28 cellular contexts compared by ENCODE assay signal in the genomic region with DNA sequence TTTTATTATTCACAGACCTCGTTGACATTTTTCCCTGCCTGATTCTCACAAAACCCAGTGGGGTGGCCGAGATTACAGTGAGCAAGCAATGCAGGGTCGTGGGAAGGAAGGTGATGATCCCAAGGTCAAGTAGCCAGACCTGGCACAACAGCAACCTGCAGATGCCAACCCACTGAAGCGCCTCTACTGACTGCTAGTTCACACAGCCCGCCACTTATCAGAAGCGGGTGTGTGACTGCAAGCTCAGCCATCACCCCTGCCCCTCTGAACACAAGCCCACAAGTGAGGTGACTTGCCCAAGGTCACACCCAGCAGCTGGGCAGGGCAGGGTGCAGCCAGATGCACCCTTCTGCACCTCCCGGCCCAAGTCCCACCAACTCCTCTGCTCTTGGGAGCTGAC. TPM values are rescaled to one million over a fixed set of nuclear protein-coding genes. Genes with fewer than 3 reads are reported as not detected.
DNase-seq lines count a peak whose midpoint lies in the region; ATAC-seq and TF ChIP-seq lines count a peak whose summit lies in the region.
"Had no signal": no experiment of that assay in that cellular context is flagged by ENCODE, and none has a peak within 500 bp of the region (broad histone marks: within the 10 kb centered on the region; RNA-seq: fewer than 3 reads in every experiment).

No MANE protein-coding gene starts in this region.

- H3K4ac ChIP-seq in mesenchymal stem cell (ENCODE audit: low read depth in 1 of 2, low read length in 2 of 2): no peak overlapping the region

- DNase-seq in left ventricle myocardium inferior (no peak), cardiac septum (ENCODE audit: low spot score) (no peak), mesenchymal stem cell (no peak), CD14-positive monocyte (ENCODE audit: low spot score) (no peak), NCI-H2107 (lab: John Stamatoyannopoulos, UW) (no peak)
- DNase-seq in stimulated activated naive B cell treated with anti-CD40 and anti-IgM and Interleukin-4, amounts not matched to agents 10 μg/mL and 1 μg/mL and 100 μg/mL, for 72 hours: no peak
- DNase-seq: activated CD4-positive, alpha-beta T cell treated with anti-CD3 and anti-CD28 coated beads, Interleukin-2, amount 50 U/mL, for 1 hour; DMS79 treated with DMSO at 0.1 percent for 48 hours; effector CD4-positive, alpha-beta T cell; GOT3; natural killer cell; NCI-H1092; NCI-H1930; NCI-H2227 treated with DMSO at 0.1 percent for 48 hours; stimulated activated CD4-positive, alpha-beta T cell treated with anti-CD3 and anti-CD28 coated beads, Interleukin-1b, Interleukin-23, amount 100 ng/mL, for 48 hours; uterus had no signal

- no peak overlapping the region for H4K91ac ChIP-seq in mesenchymal stem cell (ENCODE audit: low read length)

- H3K36me3 Mint-ChIP-seq in activated T-helper 17 cell treated with anti-CD3 and anti-CD28 coated beads, Interleukin-2, amount 50 U/mL, for 72 hours (ENCODE audit: low read depth): peaks cover 20% of the 10 kb centered on the region
- H3K36me3 Mint-ChIP-seq in stimulated activated naive B cell treated with anti-CD40 and anti-IgM and Interleukin-4, amounts not matched to agents 10 μg/mL and 1 μg/mL and 100 μg/mL, for 72 hours: peaks cover 23 to 38% of the 10 kb centered on the region in 2 donors
- H3K36me3 Mint-ChIP-seq in CD14-positive monocyte: peaks cover 15 to 33% of the 10 kb centered on the region in 2 donors
- H3K36me3 Mint-ChIP-seq: natural killer cell had no signal

- no peak overlapping the region for H3K4me2 ChIP-seq in mesenchymal stem cell (ENCODE audit: low read length, poor library complexity, severe bottlenecking)

- H3K27ac Mint-ChIP-seq in activated T-helper 17 cell treated with anti-CD3 and anti-CD28 coated beads, Interleukin-2, amount 50 U/mL, for 72 hours: peak overlapping the region; percentile 54
- peak overlapping the region; percentile 4 for H3K27ac Mint-ChIP-seq in stimulated activated naive B cell treated with anti-CD40 and anti-IgM and Interleukin-4, amounts not matched to agents 10 μg/mL and 1 μg/mL and 100 μg/mL, for 72 hours
- H3K27ac Mint-ChIP-seq in CD14-positive monocyte: peak overlapping the region in 1 of 7 donors; percentile 33
- H3K27ac Mint-ChIP-seq: natural killer cell had no signal

- no peak for ATAC-seq in activated T-helper 17 cell treated with anti-CD3 and anti-CD28 coated beads, Interleukin-2, amount 50 U/mL, for 72 hours (replicated peaks)
- ATAC-seq in stimulated activated naive B cell treated with anti-CD40 and anti-IgM and Interleukin-4, amounts not matched to agents 10 μg/mL and 1 μg/mL and 100 μg/mL, for 72 hours (replicated peaks): no peak
- ATAC-seq in HG03439 (IDR thresholded peaks at IDR 0.05; ENCODE audit: unreplicated experiment): no peak
- ATAC-seq: natural killer cell had no signal

- peak overlapping the region in 1 of 2 experiments; percentile 18 for H3K14ac ChIP-seq in mesenchymal stem cell (ENCODE audit: low read length in 2 of 2)

- H3K27ac ChIP-seq in left ventricle myocardium inferior (replicated peaks): peak overlapping the region; percentile 40
- no peak overlapping the region for H3K27ac ChIP-seq in mesenchymal stem cell (ENCODE audit: low read length, poor library complexity, severe bottlenecking)
- H3K27ac ChIP-seq: heart left ventricle, prostate gland, skin epidermis, uterus, VCaP had no signal

- intact Hi-C loops in left ventricle myocardium inferior (cut with micrococcal nuclease) (no loop called here), cardiac septum (cut with DNase I) (no loop called here), CD14-positive monocyte (cut with micrococcal nuclease) (no loop called here)

- H3K4me3 ChIP-seq in left ventricle myocardium inferior (no peak overlapping the region), mesenchymal stem cell (ENCODE audit: insufficient read depth in 1 of 2, low read depth in 1 of 2, low read length in 2 of 2) (no peak overlapping the region)
- H3K4me3 ChIP-seq: adrenal gland, heart left ventricle, prostate gland, skin epidermis, uterus had no signal

- H4K8ac ChIP-seq in mesenchymal stem cell (ENCODE audit: low read length): no peak overlapping the region

- H3K36me3 ChIP-seq in left ventricle myocardium inferior (peaks cover 12% of the 10 kb centered on the region), mesenchymal stem cell (ENCODE audit: control insufficient read depth in 1 of 2, insufficient read depth in 2 of 2, low read depth in 1 of 2, low read length in 2 of 2) (peaks cover 7 to 13% of the 10 kb centered on the region in 2 experiments)
- H3K36me3 ChIP-seq: uterus had no signal

- TF ChIP-seq CTCF in left ventricle myocardium inferior (IDR thresholded peaks at IDR 0.05; ENCODE audit: borderline replicate concordance): no peak
- no peak for TF ChIP-seq CTCF in CD14-positive monocyte (IDR thresholded peaks at IDR 0.05)

- H2BK5ac ChIP-seq in mesenchymal stem cell (ENCODE audit: low read depth, low read length, poor library complexity, severe bottlenecking): no peak overlapping the region

- H3K4me3 Mint-ChIP-seq in activated T-helper 17 cell treated with anti-CD3 and anti-CD28 coated beads, Interleukin-2, amount 50 U/mL, for 72 hours: no peak overlapping the region
- H3K4me3 Mint-ChIP-seq in stimulated activated naive B cell treated with anti-CD40 and anti-IgM and Interleukin-4, amounts not matched to agents 10 μg/mL and 1 μg/mL and 100 μg/mL, for 72 hours: no peak overlapping the region
- H3K4me3 Mint-ChIP-seq in CD14-positive monocyte: no peak overlapping the region
- H3K4me3 Mint-ChIP-seq: mesothelial cell of epicardium, natural killer cell had no signal

- no peaks in the 10 kb centered on the region for H3K27me3 Mint-ChIP-seq in activated T-helper 17 cell treated with anti-CD3 and anti-CD28 coated beads, Interleukin-2, amount 50 U/mL, for 72 hours
- H3K27me3 Mint-ChIP-seq in stimulated activated naive B cell treated with anti-CD40 and anti-IgM and Interleukin-4, amounts not matched to agents 10 μg/mL and 1 μg/mL and 100 μg/mL, for 72 hours: no peaks in the 10 kb centered on the region
- no peaks in the 10 kb centered on the region for H3K27me3 Mint-ChIP-seq in CD14-positive monocyte (ENCODE audit: low read depth in 3 of 3)

- H2BK12ac ChIP-seq in mesenchymal stem cell (ENCODE audit: low read length in 2 of 2): peak overlapping the region; percentile 50 to 63

- no peak overlapping the region for H2BK120ac ChIP-seq in mesenchymal stem cell (ENCODE audit: low read depth, low read length)

- H3K27me3 ChIP-seq in left ventricle myocardium inferior (ENCODE audit: low read depth): no peaks in the 10 kb centered on the region
- no peaks in the 10 kb centered on the region for H3K27me3 ChIP-seq in mesenchymal stem cell (ENCODE audit: control insufficient read depth in 1 of 2, insufficient read depth in 1 of 2, low read length in 2 of 2)
- H3K27me3 ChIP-seq: adrenal gland, heart left ventricle, uterus had no signal

- no peak overlapping the region for H3K9ac ChIP-seq in mesenchymal stem cell (ENCODE audit: low read length)

- 96% methylated on average over 7 of the region's 7 CpGs for WGBS in mesenchymal stem cell

- no peak overlapping the region for H2AFZ ChIP-seq in mesenchymal stem cell (ENCODE audit: low read depth, low read length)

- no peak overlapping the region for H2BK15ac ChIP-seq in mesenchymal stem cell (ENCODE audit: low read depth, poor library complexity, severe bottlenecking)

- no peak overlapping the region for H2AK5ac ChIP-seq in mesenchymal stem cell (ENCODE audit: low read length, severe bottlenecking)

- H3K4me1 ChIP-seq in left ventricle myocardium inferior (peaks cover 33% of the 10 kb centered on the region), mesenchymal stem cell (ENCODE audit: control insufficient read depth, insufficient read depth, low read depth, low read length) (peaks cover 23% of the 10 kb centered on the region)
- H3K4me1 ChIP-seq: prostate gland had no signal

- no peak overlapping the region for H3K18ac ChIP-seq in mesenchymal stem cell (ENCODE audit: low read depth in 1 of 2, low read length in 2 of 2)

- H3K23ac ChIP-seq in mesenchymal stem cell (ENCODE audit: low read length in 2 of 2): no peak overlapping the region

- H3K4me1 Mint-ChIP-seq in activated T-helper 17 cell treated with anti-CD3 and anti-CD28 coated beads, Interleukin-2, amount 50 U/mL, for 72 hours: no peaks in the 10 kb centered on the region
- peaks cover 15 to 39% of the 10 kb centered on the region in 2 donors for H3K4me1 Mint-ChIP-seq in stimulated activated naive B cell treated with anti-CD40 and anti-IgM and Interleukin-4, amounts not matched to agents 10 μg/mL and 1 μg/mL and 100 μg/mL, for 72 hours
- H3K4me1 Mint-ChIP-seq in CD14-positive monocyte: peaks cover 7% of the 10 kb centered on the region

- peaks cover 33% of the 10 kb centered on the region for H3K79me1 ChIP-seq in mesenchymal stem cell (replicated peaks; ENCODE audit: low read length, poor library complexity, severe bottlenecking)

- H3K9me3 ChIP-seq in left ventricle myocardium inferior (replicated peaks) (no peaks in the 10 kb centered on the region), mesenchymal stem cell (ENCODE audit: control insufficient read depth, low read length) (no peaks in the 10 kb centered on the region)
- H3K9me3 ChIP-seq: adrenal gland, heart left ventricle, prostate gland, uterus had no signal

- no peaks in the 10 kb centered on the region for H3K9me3 Mint-ChIP-seq in activated T-helper 17 cell treated with anti-CD3 and anti-CD28 coated beads, Interleukin-2, amount 50 U/mL, for 72 hours
- peaks cover 0 to 2% of the 10 kb centered on the region in 2 donors for H3K9me3 Mint-ChIP-seq in stimulated activated naive B cell treated with anti-CD40 and anti-IgM and Interleukin-4, amounts not matched to agents 10 μg/mL and 1 μg/mL and 100 μg/mL, for 72 hours
- peaks cover 0 to 2% (median 0%) of the 10 kb centered on the region in 7 donors for H3K9me3 Mint-ChIP-seq in CD14-positive monocyte
- H3K9me3 Mint-ChIP-seq: mesothelial cell of epicardium, natural killer cell had no signal

RNA-seq across cellular contexts. Expression of a gene that starts 7.1 kb away (rescaled TPM):
- total RNA-seq in left ventricle myocardium inferior: 2.6 TPM
- total RNA-seq in cardiac septum: 1.4 TPM
- total RNA-seq in activated T-helper 17 cell treated with anti-CD3 and anti-CD28 coated beads, Interleukin-2, amount 50 U/mL, for 72 hours: 10 to 100 TPM; 14.5 to 27.2 TPM
- 6.0 TPM for polyA plus RNA-seq in mesenchymal stem cell (2013, experiment 1 of 2)
- 5.8 TPM for polyA plus RNA-seq in mesenchymal stem cell (2013, experiment 2 of 2)
- polyA plus RNA-seq in CD14-positive monocyte: under 1 TPM; 0.16 to 0.71 TPM

RNA-seq across cellular contexts. Expression of a gene that starts 23.8 kb away (rescaled TPM):
- total RNA-seq in left ventricle myocardium inferior: 445 TPM
- total RNA-seq in cardiac septum: 400 TPM
- total RNA-seq in activated T-helper 17 cell treated with anti-CD3 and anti-CD28 coated beads, Interleukin-2, amount 50 U/mL, for 72 hours: not detected
- polyA plus RNA-seq in mesenchymal stem cell (2013, experiment 1 of 2): not detected
- polyA plus RNA-seq in mesenchymal stem cell (2013, experiment 2 of 2): not detected
- polyA plus RNA-seq in CD14-positive monocyte: not detected
- total RNA-seq: epithelial cell of proximal tubule; natural killer cell; RPMI7951; T-helper 2 cell treated with Interferon-gamma antibody and Interleukin-4, amounts not matched to agents 100 ng/mL and 5 ng/mL, for 36 hours had no signal
- polyA plus RNA-seq: BJ had no signal

RNA-seq across cellular contexts. Expression of a gene that starts 50.2 kb away (rescaled TPM):
- total RNA-seq in left ventricle myocardium inferior (17.2 TPM), cardiac septum (31.4 TPM)
- 1 to 10 TPM in 1 of 2 donors, under 1 TPM in 1; 0.37 to 1.6 TPM for total RNA-seq in activated T-helper 17 cell treated with anti-CD3 and anti-CD28 coated beads, Interleukin-2, amount 50 U/mL, for 72 hours
- 20.9 TPM for polyA plus RNA-seq in mesenchymal stem cell (2013, experiment 1 of 2)
- 19.9 TPM for polyA plus RNA-seq in mesenchymal stem cell (2013, experiment 2 of 2)
- not detected for polyA plus RNA-seq in CD14-positive monocyte

Comparison
In these comparisons a context has a peak if more than half of its experiments do, and no peak if none do; other contexts are left out.
1. RNA of a gene that starts 23.8 kb away (total RNA-seq): 445 TPM in left ventricle myocardium inferior (single experiment) and 400 TPM in cardiac septum (single experiment); not detected in activated T-helper 17 cell treated with anti-CD3 and anti-CD28 coated beads, Interleukin-2, amount 50 U/mL, for 72 hours; every median in the first group is over 100 times any median in the second.